ENCODE assay signal across 17 cellular contexts in genomic region chr1:232037774-232038388, GRCh38.
DNase-seq lines count a peak whose midpoint lies in the region; ATAC-seq, FAIRE-seq and TF ChIP-seq lines count a peak whose summit lies in the region.
"Had no signal": no experiment of that assay in that cellular context is flagged by ENCODE, and none has a peak within 500 bp of the region (broad histone marks: within the 10 kb centered on the region; RNA-seq: fewer than 3 reads in every experiment).

No MANE protein-coding gene starts in this region.

- TF ChIP-seq CTCF in HepG2 (CRISPR knock-in tag; IDR thresholded peaks at IDR 0.05) = no peak
- no peak for TF ChIP-seq CTCF in right lobe of liver (IDR thresholded peaks at IDR 0.05)
- TF ChIP-seq CTCF in glutamatergic neuron (IDR thresholded peaks at IDR 0.05; ENCODE audit: partially characterized antibody, unreplicated experiment) = no peak

- FAIRE-seq in HepG2 (lab: Jason Lieb, UNC) = no peak
- FAIRE-seq: G401.6, GM12891, HTR-8/SVneo had no signal

- H3K36me3 ChIP-seq in HepG2 (replicated peaks in 1 of 2; ENCODE audit: control insufficient read depth in 1 of 2, insufficient read depth in 2 of 2, low read length in 2 of 2) (no peaks in the 10 kb centered on the region; a peak in 1 of 5 replicates), right lobe of liver (no peaks in the 10 kb centered on the region)

- H2AFZ ChIP-seq in HepG2 (ENCODE audit: low read length) = no peak overlapping the region

- H3K9me3 ChIP-seq in HepG2 (ENCODE audit: low read length) = no peaks in the 10 kb centered on the region
- H3K9me3 ChIP-seq in right lobe of liver = no peaks in the 10 kb centered on the region

- H3K9ac ChIP-seq in HepG2 (ENCODE audit: insufficient read depth, low read depth, low read length) = no peak overlapping the region

- 100% methylated on average over 1 of the region's 1 CpG for WGBS in HepG2 (ENCODE audit: low lambda C conversion rate)
- WGBS in right lobe of liver (ENCODE audit: insufficient coverage, low coverage, low lambda C conversion rate, missing lambda C conversion rate) = no CpG with 5 or more reads among the region's 1 CpG

- TF ChIP-seq POLR2A in HepG2 (IDR thresholded peaks at IDR 0.05; ENCODE audit: insufficient read depth in 1 of 2, low read depth in 2 of 2, low read length in 2 of 2) = no peak
- no peak for TF ChIP-seq POLR2A in right lobe of liver (IDR thresholded peaks at IDR 0.05)

- peak overlapping the region; percentile 86 for H3K27ac Mint-ChIP-seq in glutamatergic neuron (ENCODE audit: unreplicated experiment)

- CTCF ChIA-PET in HepG2 (lab: Yijun Ruan, JAX; ENCODE audit: low intra/inter-chr PET ratio, low total read pairs) = no interaction called here

- peak; percentile 9 for DNase-seq in NCI-H146 (lab: John Stamatoyannopoulos, UW)
- no peak for DNase-seq in NCI-H146 treated with DMSO at 0.1 percent for 48 hours (lab: John Stamatoyannopoulos, UW; ENCODE audit: unreplicated experiment)
- no peak for DNase-seq in HepG2 (ENCODE audit: low spot score)
- no peak for DNase-seq in right lobe of liver
- no peak for DNase-seq in glutamatergic neuron
- DNase-seq in ACHN = no peak
- DNase-seq in superior temporal gyrus (ENCODE audit: extremely low spot score) = no peak
- DNase-seq in AML-193 (lab: John Stamatoyannopoulos, UW) = no peak
- DNase-seq: 8988T, HCEC 1CT, NCI-H1436 treated with DMSO at 0.1 percent for 48 hours, PC-3 had no signal

- POLR2A ChIA-PET in HepG2 (lab: Yijun Ruan, JAX) = no interaction called here

- no peak for TF ChIP-seq RAD21 in HepG2 (CRISPR knock-in tag; IDR thresholded peaks at IDR 0.05)

- TF ChIP-seq EP300 in HepG2 (IDR thresholded peaks at IDR 0.05; ENCODE audit: low read depth in 2 of 2, low read length in 2 of 2) (no peak), HepG2 (CRISPR knock-in tag; IDR thresholded peaks at IDR 0.05; ENCODE audit: borderline replicate concordance) (no peak)

- no peak overlapping the region for H3K4me3 Mint-ChIP-seq in glutamatergic neuron (ENCODE audit: unreplicated experiment)

- in situ Hi-C loops in HepG2 (cut with HindIII; ENCODE audit: extremely low pct_ligation_motif_present, low pct_unique_long_range_greater_than_20kb) = no loop called here
- in situ Hi-C loops in ACHN (cut with HindIII; ENCODE audit: low pct_ligation_motif_present, low pct_unique_long_range_greater_than_20kb, low sequenced_read_pairs) = no loop called here

- no peaks in the 10 kb centered on the region for H4K20me1 ChIP-seq in HepG2 (ENCODE audit: insufficient read depth, low read length)

- no peaks in the 10 kb centered on the region for H3K36me3 Mint-ChIP-seq in glutamatergic neuron (ENCODE audit: unreplicated experiment)

- H3K9me3 Mint-ChIP-seq in glutamatergic neuron (ENCODE audit: unreplicated experiment) = peaks cover 13% of the 10 kb centered on the region

- intact Hi-C loops in HepG2 (cut with micrococcal nuclease; ENCODE audit: unreplicated experiment) = no loop called here
- intact Hi-C loops in right lobe of liver (cut with DNase I) = no loop called here

- H3K4me1 ChIP-seq in HepG2 (ENCODE audit: insufficient read depth, low read length) = no peaks in the 10 kb centered on the region
- no peaks in the 10 kb centered on the region for H3K4me1 ChIP-seq in right lobe of liver

- H3K27me3 ChIP-seq in HepG2 (ENCODE audit: control insufficient read depth in 1 of 2, insufficient read depth in 2 of 2, low read length in 2 of 2) (no peaks in the 10 kb centered on the region), right lobe of liver (no peaks in the 10 kb centered on the region)

- no peak overlapping the region for H3K4me2 ChIP-seq in HepG2 (ENCODE audit: low read depth, low read length)

- H3K27me3 Mint-ChIP-seq in glutamatergic neuron (ENCODE audit: unreplicated experiment) = peaks cover 8% of the 10 kb centered on the region

- H3K4me3 ChIP-seq in HepG2 (replicated peaks in 1 of 3; ENCODE audit: insufficient read depth in 1 of 3, low read depth in 2 of 3, low read length in 3 of 3) (no peak overlapping the region), right lobe of liver (no peak overlapping the region)
- H3K4me3 ChIP-seq: SK-N-MC had no signal

- H3K27ac ChIP-seq in HepG2 (ENCODE audit: extremely low read length, insufficient read depth, low read length) = no peak overlapping the region
- no peak overlapping the region for H3K27ac ChIP-seq in right lobe of liver
- H3K27ac ChIP-seq: C4-2B, SK-N-MC had no signal

- BruUV-seq in HepG2 (replicated peaks; lab: Mats Ljungman, UMichigan) = no TSS peak

- H3K79me2 ChIP-seq in HepG2 (ENCODE audit: insufficient read depth, low read length) = no peaks in the 10 kb centered on the region

- ATAC-seq in HepG2 (no peak), right lobe of liver (no peak)

- H3K4me1 Mint-ChIP-seq in glutamatergic neuron (ENCODE audit: low read depth, unreplicated experiment) = peaks cover 35% of the 10 kb centered on the region

TF ChIP-seq in HepG2, 621 proteins besides CTCF, POLR2A, EP300 and RAD21:
- TF ChIP-seq ZNF746 (CRISPR knock-in tag; IDR thresholded peaks at IDR 0.05) = no peak
- TF ChIP-seq PAF1 (CRISPR knock-in tag; IDR thresholded peaks at IDR 0.05) = no peak
- peak; percentile 99 for TF ChIP-seq ZSCAN21 (CRISPR knock-in tag; IDR thresholded peaks at IDR 0.05; ENCODE audit: borderline replicate concordance)
- TF ChIP-seq ATF5 (CRISPR knock-in tag; IDR thresholded peaks at IDR 0.05; ENCODE audit: low read depth) = no peak
- TF ChIP-seq ZNF17 (CRISPR knock-in tag; IDR thresholded peaks at IDR 0.05) = no peak
- no peak for TF ChIP-seq DNMT3B (CRISPR knock-in tag; conservative IDR thresholded peaks at IDR 0.05)
- no peak for TF ChIP-seq KAT2B (IDR thresholded peaks at IDR 0.05; ENCODE audit: borderline replicate concordance, low read depth, low read length)
